35 cellular contexts compared by ENCODE assay signal in the genomic region with DNA sequence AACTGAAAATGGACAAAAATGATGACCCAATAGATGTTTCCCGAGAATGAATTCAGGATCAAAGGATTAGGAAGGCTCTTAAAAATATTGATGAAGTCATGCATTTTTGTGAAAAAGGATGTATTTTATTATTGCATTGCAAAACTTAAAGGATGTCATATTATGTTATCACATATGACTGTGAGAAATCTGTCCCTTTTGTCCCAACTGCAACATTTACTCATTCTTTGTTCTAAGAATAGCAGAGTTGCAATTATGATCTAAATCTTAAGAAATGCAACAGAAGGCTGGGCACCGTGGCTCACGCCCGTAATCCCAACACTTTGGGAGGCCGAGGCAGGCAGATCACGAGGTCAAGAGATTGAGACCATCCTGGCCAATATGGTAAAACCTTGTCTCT. TPM values are rescaled to one million over a fixed set of nuclear protein-coding genes. Genes with fewer than 3 reads are reported as not detected.
"Had no signal": no experiment of that assay in that cellular context is flagged by ENCODE, and none has a peak within 500 bp of the region (broad histone marks: within the 10 kb centered on the region; RNA-seq: fewer than 3 reads in every experiment).

No MANE protein-coding gene starts in this region.

- H3K4me3 ChIP-seq: left lung, lower lobe of right lung, ovary, right atrium auricular region, right lobe of liver, spleen, testis, thyroid gland, transverse colon, upper lobe of left lung, vagina had no signal

- H3K4me1 Mint-ChIP-seq: immature natural killer cell; naive B cell; natural killer cell; stimulated activated memory B cell treated with anti-CD40 and anti-IgM and Interleukin-4, amounts not matched to agents 10 μg/mL and 1 μg/mL and 100 μg/mL, for 72 hours; stimulated activated naive CD8-positive, alpha-beta T cell treated with anti-CD3 and anti-CD28 coated beads, Interleukin-15, amount 100 ng/mL, for 72 hours had no signal

- H3K4me3 Mint-ChIP-seq: immature natural killer cell; naive B cell; natural killer cell; nephron progenitor cell; stimulated activated memory B cell treated with anti-CD40 and anti-IgM and Interleukin-4, amounts not matched to agents 10 μg/mL and 1 μg/mL and 100 μg/mL, for 72 hours; stimulated activated naive CD8-positive, alpha-beta T cell treated with anti-CD3 and anti-CD28 coated beads, Interleukin-15, amount 100 ng/mL, for 72 hours had no signal

- H3K27ac ChIP-seq: left lung, lower lobe of right lung, ovary, right atrium auricular region, right lobe of liver, spleen, testis, thyroid gland, transverse colon, upper lobe of left lung, vagina had no signal

- H3K9me3 Mint-ChIP-seq: natural killer cell had no signal

- H3K36me3 ChIP-seq: left lung, lower lobe of right lung, ovary, right atrium auricular region, right lobe of liver, spleen, thyroid gland, transverse colon, upper lobe of left lung, vagina had no signal

- H3K27me3 ChIP-seq: ovary, right atrium auricular region, right lobe of liver, testis, thyroid gland, transverse colon, upper lobe of left lung, vagina had no signal

- DNase-seq: hypothalamus; immature natural killer cell; kidney; left colon; left lung; lower lobe of right lung; mammary epithelial cell; mesenchymal stem cell; naive B cell; natural killer cell; nephron progenitor cell; ovary; right lobe of liver; small intestine; spleen; stimulated activated CD4-positive, alpha-beta T cell treated with anti-CD3 and anti-CD28 coated beads, Interleukin-2, amount 100 ng/mL, for 48 hours; stimulated activated CD4-positive, alpha-beta T cell treated with anti-CD3 and anti-CD28 coated beads, Interleukin-4, amount 100 ng/mL, for 4 hours; stimulated activated CD8-positive, alpha-beta memory T cell treated with anti-CD3 and anti-CD28 coated beads, Interleukin-4, amount 100 ng/mL, for 48 hours; stimulated activated naive CD4-positive, alpha-beta T cell treated with Interleukin-2 at 50 U/mL for 16 hours; stimulated activated naive CD8-positive, alpha-beta T cell treated with anti-CD3 and anti-CD28 coated beads, Interleukin-15, amount 100 ng/mL, for 72 hours; substantia nigra; testis; thyroid gland; transverse colon; upper lobe of left lung had no signal

- H3K9me3 ChIP-seq: left lung, lower lobe of right lung, ovary, right atrium auricular region, right lobe of liver, spleen, testis, thyroid gland, transverse colon, upper lobe of left lung, vagina had no signal

- ATAC-seq: left colon; left lung; lower lobe of right lung; natural killer cell; right lobe of liver; stimulated activated memory B cell treated with anti-CD40 and anti-IgM and Interleukin-4, amounts not matched to agents 10 μg/mL and 1 μg/mL and 100 μg/mL, for 72 hours; stimulated activated naive CD8-positive, alpha-beta T cell treated with anti-CD3 and anti-CD28 coated beads, Interleukin-15, amount 100 ng/mL, for 72 hours had no signal

- H3K27me3 Mint-ChIP-seq: stimulated activated memory B cell treated with anti-CD40 and anti-IgM and Interleukin-4, amounts not matched to agents 10 μg/mL and 1 μg/mL and 100 μg/mL, for 72 hours had no signal

- H3K27ac Mint-ChIP-seq: immature natural killer cell; naive B cell; natural killer cell; progenitor cell of endocrine pancreas; stimulated activated memory B cell treated with anti-CD40 and anti-IgM and Interleukin-4, amounts not matched to agents 10 μg/mL and 1 μg/mL and 100 μg/mL, for 72 hours; stimulated activated naive CD8-positive, alpha-beta T cell treated with anti-CD3 and anti-CD28 coated beads, Interleukin-15, amount 100 ng/mL, for 72 hours had no signal

- H3K4me1 ChIP-seq: left lung, lower lobe of right lung, right atrium auricular region, right lobe of liver, spleen, testis, thyroid gland, transverse colon, upper lobe of left lung, vagina had no signal

- H3K36me3 Mint-ChIP-seq: immature natural killer cell; naive B cell; natural killer cell; stimulated activated memory B cell treated with anti-CD40 and anti-IgM and Interleukin-4, amounts not matched to agents 10 μg/mL and 1 μg/mL and 100 μg/mL, for 72 hours had no signal

RNA-seq across cellular contexts. Expression of a gene that starts 13.1 kb away (rescaled TPM):
- total RNA-seq: kidney, left lung, liver, lower lobe of right lung, mammary epithelial cell, mucosa of gallbladder, natural killer cell, omental fat pad, ovary, progenitor cell of endocrine pancreas, pulmonary artery endothelial cell, renal cortical epithelial cell, right atrium auricular region, right lobe of liver, thyroid gland, vagina had no signal
- polyA plus RNA-seq: immature natural killer cell, liver, mammary epithelial cell, ovary had no signal

RNA-seq across cellular contexts. Expression of a gene that starts 35.9 kb away (rescaled TPM):
- total RNA-seq: left colon, left lung, lower lobe of right lung, mammary epithelial cell, mucosa of gallbladder, natural killer cell, omental fat pad, ovary, progenitor cell of endocrine pancreas, pulmonary artery endothelial cell, renal cortical epithelial cell, right atrium auricular region, right lobe of liver, thyroid gland, transverse colon, upper lobe of left lung, vagina had no signal
- polyA plus RNA-seq: immature natural killer cell, liver, mammary epithelial cell, ovary, small intestine, urinary bladder had no signal
